In genomic region chr1:151909167-151910149, GRCh38 we compare ENCODE assay signal across 9 cellular contexts.
DNase-seq lines count a peak whose midpoint lies in the region; ATAC-seq and TF ChIP-seq lines count a peak whose summit lies in the region.
"Had no signal": no experiment of that assay in that cellular context is flagged by ENCODE, and none has a peak within 500 bp of the region (broad histone marks: within the 10 kb centered on the region; RNA-seq: fewer than 3 reads in every experiment).

Gene THEM4 (minus strand): TSS chr1:151909511. CDS start chr1:151909458, 53 bp downstream.

- DNase-seq in 8988T (peak; percentile 92), NCI-H510A (lab: John Stamatoyannopoulos, UW) (peak; percentile 91), choroid plexus epithelial cell (ENCODE audit: low read depth) (peak; percentile 96)
- DNase-seq in activated CD4-positive, alpha-beta T cell treated with anti-CD3 and anti-CD28 coated beads for 4 hours: peak; percentile 90 to 91
- peak; percentile 91 to 96 (median 92) for DNase-seq in stimulated activated CD4-positive, alpha-beta T cell treated with anti-CD3 and anti-CD28 coated beads, Interleukin-1b, Interleukin-23, amount 100 ng/mL, for 24 hours (ENCODE audit: low read depth in 4 of 4, low spot score in 1 of 4)
- DNase-seq: DND-41 had no signal

- peak; percentile 98 for ATAC-seq in HG03064 (IDR thresholded peaks at IDR 0.05; ENCODE audit: low read depth, unreplicated experiment)

- peak within 1 kb of the TSS; percentile 84 for H3K27ac ChIP-seq in layer of hippocampus (ENCODE audit: low read depth, low read length)

- peak within 1 kb of the TSS; percentile 72 for H3K4me3 ChIP-seq in choroid plexus epithelial cell (ENCODE audit: low read depth, low read length)

- peak; percentile 80 for TF ChIP-seq POLR2A in GM18526 (IDR thresholded peaks at IDR 0.05; ENCODE audit: extremely low read depth, insufficient read length)

- H3K27me3 ChIP-seq in layer of hippocampus (ENCODE audit: control insufficient read depth, insufficient read depth, low read length): no peaks in the 10 kb centered on the region

- no peak for TF ChIP-seq CTCF in choroid plexus epithelial cell (conservative IDR thresholded peaks at IDR 0.05; ENCODE audit: low read depth, low read length)

Comparison
In these comparisons a context has a peak if more than half of its experiments do, and no peak if none do; other contexts are left out.
1. Peak in every context shown above with its lines: DNase-seq, ATAC-seq, H3K4me3 ChIP-seq and H3K27ac ChIP-seq.